ENCODE assay signal across 18 cellular contexts in genomic region chr1:26375081-26375480, GRCh38. TPM values are rescaled to one million over a fixed set of nuclear protein-coding genes. Genes with fewer than 3 reads are reported as not detected.
DNase-seq lines count a peak whose midpoint lies in the region; ATAC-seq and TF ChIP-seq lines count a peak whose summit lies in the region.
"Had no signal": no experiment of that assay in that cellular context is flagged by ENCODE, and none has a peak within 500 bp of the region (broad histone marks: within the 10 kb centered on the region; RNA-seq: fewer than 3 reads in every experiment).

No MANE protein-coding gene starts in this region.

- POLR2A ChIA-PET in activated CD4-positive, alpha-beta memory T cell treated with anti-CD3 and anti-CD28 coated beads for 36 hours (lab: Charles Lee) = no interaction called here

- no peaks in the 10 kb centered on the region for H3K27me3 Mint-ChIP-seq in activated CD4-positive, alpha-beta memory T cell treated with anti-CD3 and anti-CD28 coated beads for 36 hours
- peaks cover 16 to 32% (median 16%) of the 10 kb centered on the region in 3 donors for H3K27me3 Mint-ChIP-seq in immature natural killer cell (ENCODE audit: low read depth in 3 of 3)

- no peak overlapping the region for H3K4me3 Mint-ChIP-seq in activated CD4-positive, alpha-beta memory T cell treated with anti-CD3 and anti-CD28 coated beads for 36 hours
- H3K4me3 Mint-ChIP-seq in immature natural killer cell = peak overlapping the region; percentile 64 to 81 (median 78)
- H3K4me3 Mint-ChIP-seq: memory B cell had no signal

- 71 to 82% methylated on average over 6 of the region's 6 CpGs for WGBS in testis, 2 donors

- peaks cover 7% of the 10 kb centered on the region for H3K9me3 Mint-ChIP-seq in activated CD4-positive, alpha-beta memory T cell treated with anti-CD3 and anti-CD28 coated beads for 36 hours
- H3K9me3 Mint-ChIP-seq in immature natural killer cell = peaks cover 0 to 6% (median 2%) of the 10 kb centered on the region in 6 donors

- no peaks in the 10 kb centered on the region for H3K36me3 Mint-ChIP-seq in activated CD4-positive, alpha-beta memory T cell treated with anti-CD3 and anti-CD28 coated beads for 36 hours
- peaks cover 0 to 9% (median 3%) of the 10 kb centered on the region in 3 donors for H3K36me3 Mint-ChIP-seq in immature natural killer cell
- H3K36me3 Mint-ChIP-seq: memory B cell had no signal

- peak overlapping the region in 5 of 11 experiments; percentile 7 to 47 (median 39); a peak in 7 of 22 replicates for H3K27ac ChIP-seq in BLaER1 treated with 17β-estradiol and CSF1 and Interleukin-3, amounts not matched to agents 10 nM and 100 nM
- H3K27ac ChIP-seq in testis = no peak overlapping the region
- H3K27ac ChIP-seq: neutrophil, uterus had no signal

- TF ChIP-seq CTCF in testis (IDR thresholded peaks at IDR 0.05) = no peak

- H3K4me1 Mint-ChIP-seq in activated CD4-positive, alpha-beta memory T cell treated with anti-CD3 and anti-CD28 coated beads for 36 hours (ENCODE audit: low read depth) = peaks cover 84% of the 10 kb centered on the region
- H3K4me1 Mint-ChIP-seq in immature natural killer cell = peaks cover 93 to 97% of the 10 kb centered on the region in 2 donors

- no peak overlapping the region for H3K4me3 ChIP-seq in BLaER1 treated with 17β-estradiol and CSF1 and Interleukin-3, amounts not matched to agents 10 nM and 100 nM
- H3K4me3 ChIP-seq in testis = no peak overlapping the region
- H3K4me3 ChIP-seq: uterus had no signal

- ATAC-seq in HG03571 (IDR thresholded peaks at IDR 0.05; ENCODE audit: unreplicated experiment) (no peak), HG02678 (IDR thresholded peaks at IDR 0.05; ENCODE audit: unreplicated experiment) (no peak), GM21723 (IDR thresholded peaks at IDR 0.05; ENCODE audit: unreplicated experiment) (no peak)

- CTCF ChIA-PET in activated CD4-positive, alpha-beta memory T cell treated with anti-CD3 and anti-CD28 coated beads for 36 hours (lab: Charles Lee) = interaction anchor here (0.6 to 4.0 kb wide), 12 partner anchors 12 to 255 kb away, joined by 3 to 48 read pairs (median 4); partner anchors contain the start of gene CEP85

- no peaks in the 10 kb centered on the region for H3K27me3 ChIP-seq in BLaER1 treated with 17β-estradiol and CSF1 and Interleukin-3, amounts not matched to agents 10 nM and 100 nM
- no peaks in the 10 kb centered on the region for H3K27me3 ChIP-seq in testis
- H3K27me3 ChIP-seq: uterus had no signal

- peak overlapping the region in 2 of 11 experiments; percentile 1 to 10; a peak in 1 of 22 replicates for H3K9ac ChIP-seq in BLaER1 treated with 17β-estradiol and CSF1 and Interleukin-3, amounts not matched to agents 10 nM and 100 nM
- H3K9ac ChIP-seq: SK-N-SH had no signal

- DNase-seq in GDM1 (lab: John Stamatoyannopoulos, UW) (peak; percentile 51), immature natural killer cell (peak in 1 of 3 donors; percentile 38), testis (no peak)
- DNase-seq in activated CD4-positive, alpha-beta memory T cell treated with anti-CD3 and anti-CD28 coated beads for 36 hours = no peak
- DNase-seq: amniotic stem cell, DMS79 treated with DMSO at 0.1 percent for 48 hours, NCI-H1694 treated with DMSO at 0.1 percent for 48 hours, NCI-H524 treated with DMSO at 0.1 percent for 48 hours, SK-N-SH, uterus had no signal

- peak overlapping the region; percentile 64 for H3K27ac Mint-ChIP-seq in activated CD4-positive, alpha-beta memory T cell treated with anti-CD3 and anti-CD28 coated beads for 36 hours
- peak overlapping the region; percentile 17 to 97 (median 77) for H3K27ac Mint-ChIP-seq in immature natural killer cell
- H3K27ac Mint-ChIP-seq: memory B cell had no signal

- H3K36me3 ChIP-seq in BLaER1 treated with 17β-estradiol and CSF1 and Interleukin-3, amounts not matched to agents 10 nM and 100 nM = no peaks in the 10 kb centered on the region
- no peaks in the 10 kb centered on the region for H3K36me3 ChIP-seq in testis (ENCODE audit: low read depth, missing control alignments)
- H3K36me3 ChIP-seq: neutrophil, uterus had no signal

- H3K9me3 ChIP-seq in BLaER1 treated with 17β-estradiol and CSF1 and Interleukin-3, amounts not matched to agents 10 nM and 100 nM (replicated peaks in 1 of 11) = peaks cover 0 to 8% (median 0%) of the 10 kb centered on the region in 11 experiments; a peak in 5 of 22 replicates
- no peaks in the 10 kb centered on the region for H3K9me3 ChIP-seq in testis
- H3K9me3 ChIP-seq: neutrophil, SK-N-SH, uterus had no signal

- H3K4me1 ChIP-seq in BLaER1 treated with 17β-estradiol and CSF1 and Interleukin-3, amounts not matched to agents 10 nM and 100 nM = peaks cover 39 to 100% (median 73%) of the 10 kb centered on the region in 10 experiments
- no peaks in the 10 kb centered on the region for H3K4me1 ChIP-seq in testis
- H3K4me1 ChIP-seq: uterus had no signal

- no peaks in the 10 kb centered on the region for H4K20me1 ChIP-seq in BLaER1 treated with 17β-estradiol and CSF1 and Interleukin-3, amounts not matched to agents 10 nM and 100 nM

- intact Hi-C loops in activated CD4-positive, alpha-beta memory T cell treated with anti-CD3 and anti-CD28 coated beads for 36 hours (cut with micrococcal nuclease) = loop anchor here (5.0 kb wide), 1 partner anchor 98 kb away; no protein-coding TSS in a partner anchor
- intact Hi-C loops in testis (cut with DNase I; ENCODE audit: low total_unique reads) = no loop called here

- no peak for TF ChIP-seq POLR2A in testis (IDR thresholded peaks at IDR 0.05)

- H3K4me2 ChIP-seq in BLaER1 treated with 17β-estradiol and CSF1 and Interleukin-3, amounts not matched to agents 10 nM and 100 nM = peak overlapping the region; percentile 12 to 82 (median 47); a peak in 19 of 22 replicates
- H3K4me2 ChIP-seq: SK-N-SH had no signal

RNA-seq across cellular contexts. Expression of gene ZNF683, which starts 2.5 kb away (rescaled TPM):
- not detected for total RNA-seq in activated CD4-positive, alpha-beta memory T cell treated with anti-CD3 and anti-CD28 coated beads for 36 hours
- polyA plus RNA-seq in immature natural killer cell = 10 to 100 TPM in 2 of 3 donors, 1 to 10 TPM in 1; 4.1 to 61.3 (median 24.2) TPM
- total RNA-seq in testis = 10 to 100 TPM; 22.9 to 63.9 TPM
- 87.5 TPM for polyA plus RNA-seq in testis (ENCODE audit: insufficient read depth, low read depth, low replicate concordance)
- total RNA-seq: epithelial cell of proximal tubule, LHCN-M2, uterus had no signal
- polyA plus RNA-seq: SK-N-SH had no signal

RNA-seq across cellular contexts. Expression of gene CRYBG2, which starts 21.2 kb away (rescaled TPM):
- 1 to 10 TPM; 1.3 to 1.6 TPM for total RNA-seq in activated CD4-positive, alpha-beta memory T cell treated with anti-CD3 and anti-CD28 coated beads for 36 hours
- polyA plus RNA-seq in immature natural killer cell = 1 to 10 TPM in 2 of 3 donors, not detected in 1; 1.2 to 1.3 TPM
- 1 to 10 TPM; 4.9 to 5.6 TPM for total RNA-seq in testis
- polyA plus RNA-seq in testis (ENCODE audit: insufficient read depth, low read depth, low replicate concordance) = 12.9 TPM
- total RNA-seq: LHCN-M2 had no signal

RNA-seq across cellular contexts. Expression of gene LIN28A, which starts 35.5 kb away (rescaled TPM):
- not detected for total RNA-seq in activated CD4-positive, alpha-beta memory T cell treated with anti-CD3 and anti-CD28 coated beads for 36 hours
- polyA plus RNA-seq in immature natural killer cell (not detected), testis (ENCODE audit: insufficient read depth, low read depth, low replicate concordance) (3.6 TPM)
- 1 to 10 TPM; 1.5 to 3.9 TPM for total RNA-seq in testis
- total RNA-seq: epithelial cell of proximal tubule had no signal
- polyA plus RNA-seq: SK-N-SH had no signal

RNA-seq across cellular contexts. Expression of gene DHDDS, which starts 57.0 kb away (rescaled TPM):
- total RNA-seq in activated CD4-positive, alpha-beta memory T cell treated with anti-CD3 and anti-CD28 coated beads for 36 hours = 10 to 100 TPM; 41.9 to 45.5 TPM
- polyA plus RNA-seq in immature natural killer cell (10 to 100 TPM; 18.6 to 40.3 (median 24.4) TPM), testis (ENCODE audit: insufficient read depth, low read depth, low replicate concordance) (31.5 TPM)
- 10 to 100 TPM; 54.8 to 60.7 TPM for total RNA-seq in testis

RNA-seq across cellular contexts. Expression of gene CD52, which starts 57.3 kb away (rescaled TPM):
- 100 to 1,000 TPM; 261 to 291 TPM for total RNA-seq in activated CD4-positive, alpha-beta memory T cell treated with anti-CD3 and anti-CD28 coated beads for 36 hours
- polyA plus RNA-seq in immature natural killer cell (1,000 to 10,000 TPM; 3,509 to 3,975 (median 3,639) TPM), testis (ENCODE audit: insufficient read depth, low read depth, low replicate concordance) (23.8 TPM)
- total RNA-seq in testis = 1 to 10 TPM in 1 of 2 donors, not detected in 1; 3.0 TPM
- total RNA-seq: epithelial cell of proximal tubule, LHCN-M2 had no signal
- polyA plus RNA-seq: SK-N-SH had no signal

Comparison
In these comparisons a context has a peak if more than half of its experiments do, and no peak if none do; other contexts are left out.
1. RNA of gene ZNF683, which starts 2.5 kb away (total RNA-seq): 22.9 to 63.9 TPM in testis; not detected in activated CD4-positive, alpha-beta memory T cell treated with anti-CD3 and anti-CD28 coated beads for 36 hours; every median in the first group is over 10 times any median in the second.